ENCODE assay signal across 15 cellular contexts in the genomic region with DNA sequence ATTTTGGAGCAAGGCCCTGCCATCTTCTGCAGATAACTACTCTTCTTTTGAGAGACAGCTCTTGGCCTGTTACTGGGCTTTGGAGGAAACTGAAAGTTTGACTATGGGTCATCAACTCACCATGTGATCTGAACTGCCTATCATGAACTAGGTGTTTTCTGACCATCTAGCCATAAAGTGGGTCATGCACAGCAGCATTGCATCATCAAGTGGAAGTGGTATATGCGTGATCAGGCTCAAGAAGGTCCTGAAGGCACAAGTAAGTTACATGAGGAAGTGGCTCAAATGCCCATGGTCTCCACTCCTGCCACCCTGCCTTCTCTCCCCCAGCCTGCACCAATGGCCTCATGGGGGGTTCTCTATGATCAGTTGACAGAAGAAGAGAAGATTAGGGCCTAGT. TPM values are rescaled to one million over a fixed set of nuclear protein-coding genes. Genes with fewer than 3 reads are reported as not detected.
"Had no signal": no experiment of that assay in that cellular context is flagged by ENCODE, and none has a peak within 500 bp of the region (broad histone marks: within the 10 kb centered on the region; RNA-seq: fewer than 3 reads in every experiment).

No MANE protein-coding gene starts in this region.

RNA-seq across cellular contexts. Expression of gene RNASE9, which starts 9.9 kb away (rescaled TPM):
- total RNA-seq: activated CD4-positive, alpha-beta memory T cell treated with anti-CD3 and anti-CD28 coated beads, Interleukin-2, amount 10 ng/mL, durations not matched to agents 7 days and 5 days; activated CD4-positive, alpha-beta T cell treated with anti-CD3 and anti-CD28 coated beads for 36 hours; activated CD4-positive, alpha-beta T cell treated with anti-CD3 and anti-CD28 coated beads, Interleukin-2, amount 10 ng/mL, durations not matched to agents 7 days and 5 days; activated T-cell treated with anti-CD3 and anti-CD28 coated beads, Interleukin-2, amount 50 U/mL, for 4 hours; activated T-helper 17 cell treated with anti-CD3 and anti-CD28 coated beads, Interleukin-2, amount 50 U/mL, for 72 hours; astrocyte; bronchial epithelial cell; cardiac septum; cerebellum; dorsolateral prefrontal cortex; esophagus muscularis mucosa; foreskin keratinocyte; gastrocnemius medialis; heart left ventricle had no signal
- polyA plus RNA-seq: adipose tissue, foreskin keratinocyte, heart left ventricle had no signal

RNA-seq across cellular contexts. Expression of gene RNASE11, which starts 17.1 kb away (rescaled TPM):
- total RNA-seq: activated CD4-positive, alpha-beta memory T cell treated with anti-CD3 and anti-CD28 coated beads, Interleukin-2, amount 10 ng/mL, durations not matched to agents 7 days and 5 days; activated CD4-positive, alpha-beta T cell treated with anti-CD3 and anti-CD28 coated beads for 36 hours; activated CD4-positive, alpha-beta T cell treated with anti-CD3 and anti-CD28 coated beads, Interleukin-2, amount 10 ng/mL, durations not matched to agents 7 days and 5 days; activated T-cell treated with anti-CD3 and anti-CD28 coated beads, Interleukin-2, amount 50 U/mL, for 4 hours; activated T-helper 17 cell treated with anti-CD3 and anti-CD28 coated beads, Interleukin-2, amount 50 U/mL, for 72 hours; astrocyte; bronchial epithelial cell; cardiac septum; cerebellum; dorsolateral prefrontal cortex; esophagus muscularis mucosa; foreskin keratinocyte; gastrocnemius medialis; heart left ventricle had no signal
- polyA plus RNA-seq: adipose tissue, foreskin keratinocyte, heart left ventricle had no signal

RNA-seq across cellular contexts. Expression of gene RNASE12, which starts 20.4 kb away (rescaled TPM):
- total RNA-seq: activated CD4-positive, alpha-beta memory T cell treated with anti-CD3 and anti-CD28 coated beads, Interleukin-2, amount 10 ng/mL, durations not matched to agents 7 days and 5 days; activated CD4-positive, alpha-beta T cell treated with anti-CD3 and anti-CD28 coated beads for 36 hours; activated CD4-positive, alpha-beta T cell treated with anti-CD3 and anti-CD28 coated beads, Interleukin-2, amount 10 ng/mL, durations not matched to agents 7 days and 5 days; activated T-cell treated with anti-CD3 and anti-CD28 coated beads, Interleukin-2, amount 50 U/mL, for 4 hours; activated T-helper 17 cell treated with anti-CD3 and anti-CD28 coated beads, Interleukin-2, amount 50 U/mL, for 72 hours; astrocyte; bronchial epithelial cell; cardiac septum; cerebellum; dorsolateral prefrontal cortex; esophagus muscularis mucosa; foreskin keratinocyte; gastrocnemius medialis; heart left ventricle had no signal
- polyA plus RNA-seq: adipose tissue, foreskin keratinocyte, heart left ventricle had no signal
